Comparison of ENCODE assay signal across 27 cellular contexts in the genomic region with DNA sequence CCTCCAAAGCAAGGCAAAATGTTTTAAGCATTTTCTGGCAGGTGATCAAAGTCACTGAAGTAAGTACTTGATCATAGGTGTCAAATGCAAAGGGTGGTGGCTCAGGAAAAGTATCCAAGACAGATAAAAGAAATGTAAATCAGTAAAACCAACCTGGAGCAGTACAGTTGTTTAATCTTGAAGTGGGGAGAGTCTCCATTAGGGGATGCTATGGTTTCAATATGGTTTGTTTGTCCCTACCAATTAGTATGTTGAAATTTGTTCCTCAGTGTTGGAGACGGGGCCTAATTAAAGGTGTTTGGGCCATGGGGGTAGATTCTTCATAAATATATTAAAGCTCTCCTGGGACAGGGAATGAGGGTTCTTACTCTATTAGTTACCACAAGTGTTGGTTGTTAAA.
"Had no signal": no experiment of that assay in that cellular context is flagged by ENCODE, and none has a peak within 500 bp of the region (broad histone marks: within the 10 kb centered on the region; RNA-seq: fewer than 3 reads in every experiment).

No MANE protein-coding gene starts in this region.

- H3K27ac Mint-ChIP-seq: activated CD4-positive, alpha-beta T cell treated with anti-CD3 and anti-CD28 coated beads for 36 hours; activated CD8-positive, alpha-beta memory T cell treated with anti-CD3 and anti-CD28 coated beads, Interleukin-2, amount 10 ng/mL, durations not matched to agents 7 days and 5 days; activated CD8-positive, alpha-beta T cell treated with anti-CD3 and anti-CD28 coated beads, Interleukin-2, amount 10 ng/mL, durations not matched to agents 7 days and 5 days; activated naive CD8-positive, alpha-beta T cell; activated T-cell treated with anti-CD3 and anti-CD28 coated beads, Interleukin-2, amount 50 U/mL, for 72 hours; naive thymus-derived CD4-positive, alpha-beta T cell had no signal

- H3K9me3 ChIP-seq: esophagus squamous epithelium, right atrium auricular region, suprapubic skin, tibial artery, upper lobe of right lung had no signal

- H3K4me3 Mint-ChIP-seq: activated CD4-positive, alpha-beta T cell treated with anti-CD3 and anti-CD28 coated beads for 36 hours; activated CD8-positive, alpha-beta memory T cell treated with anti-CD3 and anti-CD28 coated beads, Interleukin-2, amount 10 ng/mL, durations not matched to agents 7 days and 5 days; activated CD8-positive, alpha-beta T cell treated with anti-CD3 and anti-CD28 coated beads, Interleukin-2, amount 10 ng/mL, durations not matched to agents 7 days and 5 days; activated naive CD8-positive, alpha-beta T cell; activated T-cell treated with anti-CD3 and anti-CD28 coated beads, Interleukin-2, amount 50 U/mL, for 72 hours; central memory CD8-positive, alpha-beta T cell; naive thymus-derived CD4-positive, alpha-beta T cell had no signal

- DNase-seq: activated CD4-positive, alpha-beta T cell treated with anti-CD3 and anti-CD28 coated beads for 36 hours; activated CD4-positive, CD25-positive, alpha-beta regulatory T cell; activated CD8-positive, alpha-beta memory T cell treated with anti-CD3 and anti-CD28 coated beads, Interleukin-2, amount 10 ng/mL, durations not matched to agents 7 days and 5 days; activated CD8-positive, alpha-beta T cell treated with anti-CD3 and anti-CD28 coated beads, Interleukin-2, amount 10 ng/mL, durations not matched to agents 7 days and 5 days; activated effector memory CD4-positive, alpha-beta T cell treated with Interleukin-2 at 50 U/mL for 16 hours; activated naive CD4-positive, alpha-beta T cell treated with Interleukin-2 at 50 U/mL for 16 hours; activated T-cell treated with anti-CD3 and anti-CD28 coated beads, Interleukin-2, amount 50 U/mL, for 72 hours; anterior cingulate cortex; dermis blood vessel endothelial cell; effector CD4-positive, alpha-beta T cell; esophagus squamous epithelium; foreskin melanocyte; heart right ventricle; midbrain; naive thymus-derived CD4-positive, alpha-beta T cell; occipital lobe; stimulated activated CD4-positive, alpha-beta T cell treated with anti-CD3 and anti-CD28 coated beads, Interleukin-15, amount 100 ng/mL, for 24 hours; stimulated activated CD4-positive, alpha-beta T cell treated with anti-CD3 and anti-CD28 coated beads, Interleukin-2, amount 100 ng/mL, for 24 hours; stimulated activated naive CD4-positive, alpha-beta T cell; tibial artery; upper lobe of right lung had no signal

- H3K27ac ChIP-seq: epithelial cell of prostate, esophagus squamous epithelium, heart right ventricle, right atrium auricular region, suprapubic skin, tibial artery, upper lobe of right lung had no signal

- H3K4me2 ChIP-seq: smooth muscle cell had no signal

- H3K36me3 Mint-ChIP-seq: activated CD8-positive, alpha-beta memory T cell treated with anti-CD3 and anti-CD28 coated beads, Interleukin-2, amount 10 ng/mL, durations not matched to agents 7 days and 5 days; activated naive CD8-positive, alpha-beta T cell; naive thymus-derived CD4-positive, alpha-beta T cell had no signal

- H3K36me3 ChIP-seq: esophagus squamous epithelium, heart right ventricle, right atrium auricular region, suprapubic skin, tibial artery, upper lobe of right lung had no signal

- H3K4me3 ChIP-seq: esophagus squamous epithelium, heart right ventricle, right atrium auricular region, smooth muscle cell, suprapubic skin, tibial artery, upper lobe of right lung had no signal

- H3K4me1 Mint-ChIP-seq: activated CD4-positive, alpha-beta T cell treated with anti-CD3 and anti-CD28 coated beads for 36 hours; activated CD8-positive, alpha-beta memory T cell treated with anti-CD3 and anti-CD28 coated beads, Interleukin-2, amount 10 ng/mL, durations not matched to agents 7 days and 5 days; central memory CD8-positive, alpha-beta T cell; naive thymus-derived CD4-positive, alpha-beta T cell had no signal

- H3K27me3 Mint-ChIP-seq: activated CD4-positive, alpha-beta T cell treated with anti-CD3 and anti-CD28 coated beads for 36 hours; activated CD8-positive, alpha-beta memory T cell treated with anti-CD3 and anti-CD28 coated beads, Interleukin-2, amount 10 ng/mL, durations not matched to agents 7 days and 5 days; activated naive CD8-positive, alpha-beta T cell; central memory CD8-positive, alpha-beta T cell; naive thymus-derived CD4-positive, alpha-beta T cell had no signal

- H3K4me1 ChIP-seq: esophagus squamous epithelium, heart right ventricle, right atrium auricular region, suprapubic skin, tibial artery, upper lobe of right lung had no signal

- H3K27me3 ChIP-seq: esophagus squamous epithelium, heart right ventricle, right atrium auricular region, suprapubic skin, tibial artery, upper lobe of right lung had no signal

- ATAC-seq: activated CD4-positive, alpha-beta T cell treated with anti-CD3 and anti-CD28 coated beads for 36 hours; activated CD8-positive, alpha-beta memory T cell treated with anti-CD3 and anti-CD28 coated beads, Interleukin-2, amount 10 ng/mL, durations not matched to agents 7 days and 5 days; activated CD8-positive, alpha-beta T cell treated with anti-CD3 and anti-CD28 coated beads, Interleukin-2, amount 10 ng/mL, durations not matched to agents 7 days and 5 days; activated T-cell treated with anti-CD3 and anti-CD28 coated beads, Interleukin-2, amount 50 U/mL, for 72 hours; heart right ventricle; naive thymus-derived CD4-positive, alpha-beta T cell; upper lobe of right lung had no signal
